In genomic region chrX:155216179-155216939, GRCh38 we compare ENCODE assay signal across 8 cellular contexts. TPM values are rescaled to one million over a fixed set of nuclear protein-coding genes. Genes with fewer than 3 reads are reported as not detected.
DNase-seq lines count a peak whose midpoint lies in the region; FAIRE-seq and TF ChIP-seq lines count a peak whose summit lies in the region.

TSS of gene VBP1 (plus strand) at chrX:155216460. CDS start at chrX:155216483, 23 bp downstream.

- H3K27ac Mint-ChIP-seq in activated naive CD4-positive, alpha-beta T cell treated with anti-CD3 and anti-CD28 coated beads for 36 hours, result peak within 1 kb of the TSS; percentile 88

- H3K23ac ChIP-seq in neuronal stem cell (ENCODE audit: low read depth, low read length, poor library complexity), result no peak within 1 kb of the TSS

- no peaks in the 10 kb centered on the region for H3K27me3 Mint-ChIP-seq in activated naive CD4-positive, alpha-beta T cell treated with anti-CD3 and anti-CD28 coated beads for 36 hours (ENCODE audit: low read depth)

- H3K4me3 ChIP-seq in HFF-Myc (replicated peaks; ENCODE audit: low read depth, low read length) (peak within 1 kb of the TSS; percentile 66), neuronal stem cell (ENCODE audit: low read length in 2 of 2) (peak within 1 kb of the TSS; percentile 89 to 99)

- no peak within 1 kb of the TSS for H2BK12ac ChIP-seq in neuronal stem cell (ENCODE audit: low read length)

- peak within 1 kb of the TSS; percentile 57 for H3K4me2 ChIP-seq in neuronal stem cell (ENCODE audit: insufficient read depth, low read length, poor library complexity, severe bottlenecking)

- no peaks in the 10 kb centered on the region for H3K9me3 ChIP-seq in neuronal stem cell (replicated peaks in 1 of 2; ENCODE audit: control insufficient read depth in 2 of 2, insufficient read depth in 1 of 2, low read depth in 1 of 2, low read length in 2 of 2)

- H3K14ac ChIP-seq in neuronal stem cell (ENCODE audit: low read length), result no peak within 1 kb of the TSS

- peaks cover 15% of the 10 kb centered on the region for H3K4me1 Mint-ChIP-seq in activated naive CD4-positive, alpha-beta T cell treated with anti-CD3 and anti-CD28 coated beads for 36 hours (ENCODE audit: low read depth)

- no peak within 1 kb of the TSS for H4K8ac ChIP-seq in neuronal stem cell (ENCODE audit: low read depth, low read length)

- TF ChIP-seq CTCF in HFF-Myc (IDR thresholded peaks at IDR 0.05; ENCODE audit: low read depth, low read length, missing control alignments), result peak; percentile 15
- TF ChIP-seq CTCF in subcutaneous adipose tissue (IDR thresholded peaks at IDR 0.05; ENCODE audit: low read depth), result no peak

- no peaks in the 10 kb centered on the region for H3K27me3 ChIP-seq in neuronal stem cell (ENCODE audit: control insufficient read depth in 3 of 3, insufficient read depth in 3 of 3, low read depth in 1 of 3, low read length in 3 of 3)

- DNase-seq in GM04504 (ENCODE audit: low read depth), result peak; percentile 81
- DNase-seq in HFF-Myc (ENCODE audit: extremely low read depth, low read depth), result peak; percentile 75
- peak; percentile 94 for DNase-seq in MV-4-11 (lab: John Stamatoyannopoulos, UW)
- peak; percentile 97 for DNase-seq in SK-N-DZ (ENCODE audit: low spot score)
- peak; percentile 93 for DNase-seq in activated naive CD4-positive, alpha-beta T cell treated with anti-CD3 and anti-CD28 coated beads for 36 hours
- peak; percentile 80 to 84 for DNase-seq in frontal cortex (ENCODE audit: low spot score in 2 of 2)
- peak; percentile 87 for DNase-seq in neuronal stem cell (ENCODE audit: low spot score)

- H3K36me3 Mint-ChIP-seq in activated naive CD4-positive, alpha-beta T cell treated with anti-CD3 and anti-CD28 coated beads for 36 hours (ENCODE audit: low read depth), result peaks cover 6% of the 10 kb centered on the region

- H3K79me1 ChIP-seq in neuronal stem cell (ENCODE audit: low read depth, low read length), result no peaks in the 10 kb centered on the region

- H2AK5ac ChIP-seq in neuronal stem cell (ENCODE audit: low read depth, low read length), result no peak within 1 kb of the TSS

- H3K4ac ChIP-seq in neuronal stem cell (ENCODE audit: low read length), result no peak within 1 kb of the TSS

- WGBS in neuronal stem cell (ENCODE audit: extremely low coverage in 2 of 2, insufficient read length in 2 of 2, insufficient replicate concordance in 1 of 2), 2 donors, result no CpG with 5 or more reads among the region's 53 CpGs

- no peak within 1 kb of the TSS for H4K91ac ChIP-seq in neuronal stem cell (ENCODE audit: low read depth, low read length, poor library complexity)

- H3K36me3 ChIP-seq in neuronal stem cell (replicated peaks in 1 of 2; ENCODE audit: control insufficient read depth in 2 of 2, insufficient read depth in 2 of 2, low read length in 2 of 2), result peaks cover 0 to 18% of the 10 kb centered on the region in 2 donors

- H2AFZ ChIP-seq in neuronal stem cell (ENCODE audit: low read length), result peak within 1 kb of the TSS; percentile 89

- peak within 1 kb of the TSS; percentile 79 for H3K27ac ChIP-seq in neuronal stem cell (replicated peaks; ENCODE audit: low read length)

- no peak within 1 kb of the TSS for H2BK15ac ChIP-seq in neuronal stem cell (ENCODE audit: low read length)

- no peaks in the 10 kb centered on the region for H3K9me3 Mint-ChIP-seq in activated naive CD4-positive, alpha-beta T cell treated with anti-CD3 and anti-CD28 coated beads for 36 hours

- CTCF ChIA-PET in activated naive CD4-positive, alpha-beta T cell treated with anti-CD3 and anti-CD28 coated beads for 36 hours (lab: Charles Lee), result interaction anchor here (1.1 to 2.1 kb wide), 5 partner anchors 8 to 298 kb away, joined by 3 to 6 read pairs (median 3); no protein-coding TSS in a partner anchor

- H3K4me3 Mint-ChIP-seq in activated naive CD4-positive, alpha-beta T cell treated with anti-CD3 and anti-CD28 coated beads for 36 hours, result peak within 1 kb of the TSS; percentile 96

- peak within 1 kb of the TSS; percentile 82 for H3K9ac ChIP-seq in neuronal stem cell (ENCODE audit: low read depth, low read length, poor library complexity)

- peaks cover 2 to 3% of the 10 kb centered on the region in 2 donors for H3K4me1 ChIP-seq in neuronal stem cell (ENCODE audit: control insufficient read depth in 2 of 2, insufficient read depth in 1 of 2, low read depth in 1 of 2, low read length in 2 of 2)

- intact Hi-C loops in activated naive CD4-positive, alpha-beta T cell treated with anti-CD3 and anti-CD28 coated beads for 36 hours (cut with micrococcal nuclease), result loop anchor here (1.0 to 2.0 kb wide), 4 partner anchors 48 to 417 kb away; partner anchors contain the start of genes BRCC3, CMC4, FUNDC2 and MTCP1

- no peak within 1 kb of the TSS for H2BK120ac ChIP-seq in neuronal stem cell (ENCODE audit: low read depth, low read length)

- FAIRE-seq in frontal cortex (lab: Jason Lieb, UNC), result no peak

- H3K18ac ChIP-seq in neuronal stem cell (ENCODE audit: low read length), result peak within 1 kb of the TSS; percentile 88

- peak within 1 kb of the TSS; percentile 53 for H2BK5ac ChIP-seq in neuronal stem cell (ENCODE audit: low read length)

RNA-seq across cellular contexts. Expression of gene VBP1, which starts in this region (rescaled TPM):
- polyA plus RNA-seq in SK-N-DZ (2014; cell fraction: cytosol; rRNA removed), result 215 and 242 TPM in 2 replicates
- 118 and 128 TPM in 2 replicates for polyA plus RNA-seq in SK-N-DZ (2014; cell fraction: nucleus; rRNA removed)
- 100 to 1,000 TPM; 106 to 110 TPM for total RNA-seq in activated naive CD4-positive, alpha-beta T cell treated with anti-CD3 and anti-CD28 coated beads for 36 hours
- 126 TPM for total RNA-seq in frontal cortex
- 81.4 TPM for polyA plus RNA-seq in neuronal stem cell (2013, experiment 1 of 2)
- 81.5 TPM for polyA plus RNA-seq in neuronal stem cell (2013, experiment 2 of 2)
- total RNA-seq in subcutaneous adipose tissue, result 10 to 100 TPM; 21.9 to 44.3 (median 26.8) TPM

Comparison
In these comparisons a context has a peak if more than half of its experiments do, and no peak if none do; other contexts are left out.
1. Peak in every context shown above with its lines: DNase-seq, H3K4me3 ChIP-seq and H3K27ac ChIP-seq.